ENCODE assay signal across 8 cellular contexts in the genomic region with DNA sequence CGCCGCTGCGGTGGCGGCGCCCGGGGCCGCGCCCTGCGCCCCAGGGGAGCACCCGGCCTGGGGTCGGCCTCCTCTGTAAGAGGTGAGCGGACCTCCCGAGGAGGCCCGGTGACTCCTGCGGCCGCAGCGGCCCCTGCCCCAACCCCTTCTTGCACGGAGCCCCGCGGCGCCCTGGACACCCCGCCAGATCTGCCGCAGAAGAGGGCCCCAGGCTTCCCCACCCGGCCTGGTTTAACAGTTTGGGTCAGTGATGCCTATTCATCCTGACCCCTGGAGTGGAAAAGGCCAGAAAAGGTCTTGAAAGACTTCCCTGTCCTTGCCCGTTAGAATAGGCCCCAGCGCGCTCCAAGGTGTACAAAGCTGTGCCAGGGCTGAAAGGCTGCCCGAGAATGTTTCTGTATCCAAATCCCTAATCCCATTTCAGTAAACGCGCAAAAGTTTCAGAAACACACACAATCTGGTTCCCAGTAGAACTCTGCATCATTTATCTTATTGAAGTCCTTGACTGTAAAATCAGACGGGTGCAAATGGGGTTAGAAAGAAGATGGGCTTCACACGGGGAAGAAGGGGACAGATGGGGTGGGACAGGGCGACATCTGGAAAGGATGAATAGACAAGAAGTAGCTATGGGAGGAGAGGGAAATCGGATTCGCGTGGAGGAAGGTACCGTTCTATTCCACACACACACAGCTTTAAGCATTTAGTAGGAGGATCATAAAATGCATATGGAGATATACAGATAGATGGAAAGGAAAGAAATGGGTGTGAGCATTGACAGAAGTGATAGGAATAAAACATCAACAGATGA. TPM values are rescaled to one million over a fixed set of nuclear protein-coding genes. Genes with fewer than 3 reads are reported as not detected.
DNase-seq lines count a peak whose midpoint lies in the region; ATAC-seq and TF ChIP-seq lines count a peak whose summit lies in the region.

No MANE protein-coding gene starts in this region.

- POLR2A ChIA-PET in RWPE1 (lab: Yijun Ruan, JAX; ENCODE audit: low non-redundant PET), result interaction anchor here (1.1 to 1.9 kb wide), 2 partner anchors 99 to 220 kb away, joined by 4 to 43 read pairs; a partner anchor contains a TSS

- intact Hi-C loops in aorta (cut with DNase I), result loop anchor here (1.0 to 10.0 kb wide), 8 partner anchors 35 to 517 kb away; a partner anchor contains a TSS

- CTCF ChIA-PET in activated CD8-positive, alpha-beta memory T cell treated with anti-CD3 and anti-CD28 coated beads, Interleukin-2, amount 10 ng/mL, durations not matched to agents 7 days and 5 days (lab: Charles Lee), result interaction anchor here (1.4 to 2.7 kb wide), 5 partner anchors 87 to 414 kb away, joined by 6 to 24 read pairs (median 7); no protein-coding TSS in a partner anchor
- CTCF ChIA-PET in RWPE1 (lab: Yijun Ruan, JAX), result interaction anchor here (0.6 to 1.9 kb wide), 5 partner anchors 102 to 414 kb away, joined by 3 to 7 read pairs (median 4); no protein-coding TSS in a partner anchor

- no peak for TF ChIP-seq CTCF in RWPE1 (conservative IDR thresholded peaks at IDR 0.05; ENCODE audit: low read depth)

- H3K4me3 Mint-ChIP-seq in activated CD8-positive, alpha-beta memory T cell treated with anti-CD3 and anti-CD28 coated beads, Interleukin-2, amount 10 ng/mL, durations not matched to agents 7 days and 5 days, result peak overlapping the region; percentile 88

- H3K4me1 Mint-ChIP-seq in activated CD8-positive, alpha-beta memory T cell treated with anti-CD3 and anti-CD28 coated beads, Interleukin-2, amount 10 ng/mL, durations not matched to agents 7 days and 5 days, result peaks cover 20% of the 10 kb centered on the region

- H3K4me3 ChIP-seq in duodenal mucosa (ENCODE audit: low read depth in 1 of 2, low read length in 2 of 2) (peak overlapping the region; percentile 71 to 75), mucosa of rectum (ENCODE audit: low read length in 2 of 2) (peak overlapping the region; percentile 70 to 75), aorta (ENCODE audit: low read length in 2 of 2) (peak overlapping the region; percentile 22 to 27)

- DNase-seq in activated CD8-positive, alpha-beta memory T cell treated with anti-CD3 and anti-CD28 coated beads, Interleukin-2, amount 10 ng/mL, durations not matched to agents 7 days and 5 days, result no peak
- DNase-seq in activated CD8-positive, alpha-beta memory T cell treated with anti-CD3 and anti-CD28 coated beads, Interleukin-2, amount 50 U/mL, for 4 hours, result no peak
- DNase-seq in RWPE1 (ENCODE audit: low spot score) (no peak), aorta (peak; percentile 73 to 83)
- DNase-seq in activated effector memory CD4-positive, alpha-beta T cell treated with anti-CD3 and anti-CD28 coated beads, Interleukin-2, amount 50 U/mL, for 16 hours, result no peak

- no peaks in the 10 kb centered on the region for H3K9me3 ChIP-seq in duodenal mucosa (ENCODE audit: control insufficient read depth in 1 of 2, low read length in 2 of 2)
- no peaks in the 10 kb centered on the region for H3K9me3 ChIP-seq in mucosa of rectum (ENCODE audit: control insufficient read depth in 2 of 2, low read length in 2 of 2)
- H3K9me3 ChIP-seq in aorta (ENCODE audit: control insufficient read depth, low read length), result no peaks in the 10 kb centered on the region

- no peaks in the 10 kb centered on the region for H3K36me3 Mint-ChIP-seq in activated CD8-positive, alpha-beta memory T cell treated with anti-CD3 and anti-CD28 coated beads, Interleukin-2, amount 10 ng/mL, durations not matched to agents 7 days and 5 days

- peak overlapping the region; percentile 84 for H3K27ac Mint-ChIP-seq in activated CD8-positive, alpha-beta memory T cell treated with anti-CD3 and anti-CD28 coated beads, Interleukin-2, amount 10 ng/mL, durations not matched to agents 7 days and 5 days

- H3K27me3 Mint-ChIP-seq in activated CD8-positive, alpha-beta memory T cell treated with anti-CD3 and anti-CD28 coated beads, Interleukin-2, amount 10 ng/mL, durations not matched to agents 7 days and 5 days, result peaks cover 27% of the 10 kb centered on the region

- H3K27ac ChIP-seq in RWPE1 (peak overlapping the region; percentile 97), duodenal mucosa (ENCODE audit: low read depth, low read length) (peak overlapping the region; percentile 89), mucosa of rectum (ENCODE audit: low read depth in 2 of 2, low read length in 2 of 2) (peak overlapping the region; percentile 94 to 96), aorta (ENCODE audit: low read depth in 1 of 2, low read length in 2 of 2) (peak overlapping the region; percentile 58 to 91)

- 11 to 12% methylated on average over 36 to 37 of the region's 37 CpGs for WGBS in aorta, 2 donors

- ATAC-seq in activated CD8-positive, alpha-beta memory T cell treated with anti-CD3 and anti-CD28 coated beads, Interleukin-2, amount 10 ng/mL, durations not matched to agents 7 days and 5 days, result no peak
- ATAC-seq in aorta (ENCODE audit: low FRiP score), result no peak
- ATAC-seq in HG03469 (IDR thresholded peaks at IDR 0.05; ENCODE audit: unreplicated experiment), result no peak

- H3K27me3 ChIP-seq in duodenal mucosa (ENCODE audit: control insufficient read depth in 1 of 2, insufficient read depth in 2 of 2, low read length in 2 of 2), result no peaks in the 10 kb centered on the region
- H3K27me3 ChIP-seq in mucosa of rectum (ENCODE audit: control insufficient read depth in 2 of 2, insufficient read depth in 2 of 2, low read length in 2 of 2), result peaks cover 0 to 4% of the 10 kb centered on the region in 2 donors
- H3K27me3 ChIP-seq in aorta (ENCODE audit: control insufficient read depth in 1 of 2, insufficient read depth in 2 of 2, low read length in 1 of 2), result no peaks in the 10 kb centered on the region

- no peaks in the 10 kb centered on the region for H3K36me3 ChIP-seq in duodenal mucosa (ENCODE audit: control insufficient read depth in 1 of 2, insufficient read depth in 2 of 2, low read length in 2 of 2)
- no peaks in the 10 kb centered on the region for H3K36me3 ChIP-seq in mucosa of rectum (ENCODE audit: control insufficient read depth in 2 of 2, insufficient read depth in 2 of 2, low read length in 2 of 2)
- H3K36me3 ChIP-seq in aorta (ENCODE audit: control insufficient read depth in 1 of 2, insufficient read depth in 2 of 2, low read length in 1 of 2), result no peaks in the 10 kb centered on the region

- no peaks in the 10 kb centered on the region for H3K9me3 Mint-ChIP-seq in activated CD8-positive, alpha-beta memory T cell treated with anti-CD3 and anti-CD28 coated beads, Interleukin-2, amount 10 ng/mL, durations not matched to agents 7 days and 5 days (ENCODE audit: low read depth)

- H3K9ac ChIP-seq in duodenal mucosa (ENCODE audit: low read depth in 1 of 2, low read length in 2 of 2) (peak overlapping the region; percentile 73 to 76), mucosa of rectum (ENCODE audit: low read depth in 1 of 2, low read length in 2 of 2) (peak overlapping the region; percentile 70 to 94)

- H3K4me1 ChIP-seq in duodenal mucosa (ENCODE audit: control insufficient read depth in 1 of 2, insufficient read depth in 2 of 2, low read length in 2 of 2), result peaks cover 5 to 7% of the 10 kb centered on the region in 2 donors
- peaks cover 3 to 6% of the 10 kb centered on the region in 2 donors for H3K4me1 ChIP-seq in mucosa of rectum (ENCODE audit: control insufficient read depth in 2 of 2, insufficient read depth in 2 of 2, low read length in 2 of 2)
- H3K4me1 ChIP-seq in aorta (ENCODE audit: control insufficient read depth in 1 of 2, insufficient read depth in 2 of 2, low read length in 2 of 2), result no peaks in the 10 kb centered on the region

RNA-seq across cellular contexts. Expression of a gene that starts 1.1 kb away (rescaled TPM):
- total RNA-seq in activated CD8-positive, alpha-beta memory T cell treated with anti-CD3 and anti-CD28 coated beads, Interleukin-2, amount 10 ng/mL, durations not matched to agents 7 days and 5 days, result 10 to 100 TPM; 13.1 to 21.5 TPM
- total RNA-seq in aorta, result 10 to 100 TPM; 73.7 to 92.0 TPM
- 10 to 100 TPM; 36.2 to 60.9 TPM for polyA plus RNA-seq in aorta

Comparison
In these comparisons a context has a peak if more than half of its experiments do, and no peak if none do; other contexts are left out.
1. DNase-seq: peak in aorta (2 of 2); none in activated CD8-positive, alpha-beta memory T cell treated with anti-CD3 and anti-CD28 coated beads, Interleukin-2, amount 10 ng/mL, durations not matched to agents 7 days and 5 days (single experiment), activated CD8-positive, alpha-beta memory T cell treated with anti-CD3 and anti-CD28 coated beads, Interleukin-2, amount 50 U/mL, for 4 hours (single experiment), RWPE1 (single experiment) and activated effector memory CD4-positive, alpha-beta T cell treated with anti-CD3 and anti-CD28 coated beads, Interleukin-2, amount 50 U/mL, for 16 hours (single experiment).
2. Peak in every context shown above with its lines, with median percentiles within 50 percentile points of each other: H3K27ac ChIP-seq and H3K4me3 ChIP-seq.